In the genomic region with DNA sequence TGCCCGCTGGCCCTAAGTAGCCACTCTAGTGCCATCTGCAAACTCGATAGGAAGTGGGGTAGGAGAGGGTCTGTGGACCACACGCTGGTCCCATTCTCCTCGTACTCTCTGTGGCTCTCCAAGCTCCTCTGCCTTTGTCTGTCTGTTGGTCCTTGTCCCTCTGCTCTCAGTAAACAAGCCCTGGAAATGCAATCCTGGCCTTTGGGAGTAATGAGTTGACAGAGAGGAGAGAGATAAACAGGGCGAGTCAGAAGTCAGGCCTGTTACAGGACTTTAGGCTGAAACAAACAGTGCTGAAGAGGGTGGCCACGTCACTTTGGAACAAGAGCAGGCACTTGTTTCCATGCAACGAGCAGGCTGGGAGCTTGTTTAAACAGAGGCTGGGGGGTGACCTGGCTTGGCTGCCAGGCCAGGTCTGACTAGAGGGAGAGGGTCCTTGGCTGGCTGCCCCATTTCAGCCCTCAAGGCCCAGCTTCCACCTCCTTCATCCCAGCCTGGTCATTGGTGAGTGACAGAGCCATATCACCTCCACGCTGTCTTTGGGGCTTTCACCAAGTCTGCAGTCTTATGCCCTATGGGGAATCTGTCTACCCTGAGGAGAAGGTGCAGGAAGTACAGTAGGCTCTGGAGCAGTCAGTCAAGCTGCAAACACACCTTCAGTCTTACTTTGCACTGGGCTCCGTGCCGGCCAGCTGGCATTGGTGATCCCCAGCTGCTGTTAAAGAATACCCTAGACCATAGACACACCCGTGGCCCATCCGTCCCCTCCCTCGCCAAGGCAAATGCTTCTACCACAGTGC, we compare ENCODE assay signal across 10 cellular contexts. TPM values are rescaled to one million over a fixed set of nuclear protein-coding genes. Genes with fewer than 3 reads are reported as not detected.
DNase-seq lines count a peak whose midpoint lies in the region; ATAC-seq, FAIRE-seq and TF ChIP-seq lines count a peak whose summit lies in the region.
"Had no signal": no experiment of that assay in that cellular context is flagged by ENCODE, and none has a peak within 500 bp of the region (broad histone marks: within the 10 kb centered on the region; RNA-seq: fewer than 3 reads in every experiment).

No MANE protein-coding gene starts in this region.

- peak; percentile 77 for DNase-seq in DMS79 treated with DMSO at 0.1 percent for 48 hours (lab: John Stamatoyannopoulos, UW)
- DNase-seq in NCI-H748 (lab: John Stamatoyannopoulos, UW; ENCODE audit: unreplicated experiment): peak; percentile 77
- DNase-seq in left cardiac atrium: no peak
- DNase-seq in neural crest cell (ENCODE audit: low read depth, low spot score): peak; percentile 16
- no peak for DNase-seq in activated effector memory CD4-positive, alpha-beta T cell treated with anti-CD3 and anti-CD28 coated beads, Interleukin-2, amount 50 U/mL, for 16 hours
- DNase-seq in GM12891 (ENCODE audit: insufficient read length, low spot score): no peak
- DNase-seq in NCI-H1436 treated with DMSO at 0.1 percent for 48 hours (lab: John Stamatoyannopoulos, UW): no peak
- DNase-seq: activated T-cell treated with anti-CD3 and anti-CD28 coated beads, Interleukin-2, amount 50 U/mL, for 48 hours had no signal

- no peaks in the 10 kb centered on the region for H3K9me3 Mint-ChIP-seq in neural crest cell
- H3K9me3 Mint-ChIP-seq: dendritic cell treated with granulocyte-macrophage colony-stimulating factor and Interleukin-4, amounts not matched to agents 40 ng/mL and 50 ng/mL, for 4 days had no signal

- no peaks in the 10 kb centered on the region for H3K27me3 Mint-ChIP-seq in neural crest cell (ENCODE audit: low read depth)
- H3K27me3 Mint-ChIP-seq: dendritic cell treated with granulocyte-macrophage colony-stimulating factor and Interleukin-4, amounts not matched to agents 40 ng/mL and 50 ng/mL, for 4 days had no signal

- peak overlapping the region; percentile 83 for H3K4me3 Mint-ChIP-seq in neural crest cell
- H3K4me3 Mint-ChIP-seq: dendritic cell treated with granulocyte-macrophage colony-stimulating factor and Interleukin-4, amounts not matched to agents 40 ng/mL and 50 ng/mL, for 4 days had no signal

- no peak for FAIRE-seq in GM12891 (lab: Jason Lieb, UNC)

- peaks cover 73% of the 10 kb centered on the region for H3K4me1 Mint-ChIP-seq in neural crest cell

- intact Hi-C loops in left cardiac atrium (cut with DNase I): no loop called here

- no peak for TF ChIP-seq POLR2A in GM12891 (IDR thresholded peaks at IDR 0.05; ENCODE audit: low read depth, low read length)

- TF ChIP-seq CTCF in neural crest cell (conservative IDR thresholded peaks at IDR 0.05): no peak

- peaks cover 22% of the 10 kb centered on the region for H3K36me3 Mint-ChIP-seq in neural crest cell (ENCODE audit: low read depth)

- ATAC-seq in left cardiac atrium: peak; percentile 23 to 38
- ATAC-seq in GM19397 (IDR thresholded peaks at IDR 0.05; ENCODE audit: unreplicated experiment): no peak

- peak overlapping the region; percentile 99 for H3K27ac Mint-ChIP-seq in neural crest cell (ENCODE audit: unreplicated experiment)
- H3K27ac Mint-ChIP-seq: dendritic cell treated with granulocyte-macrophage colony-stimulating factor and Interleukin-4, amounts not matched to agents 40 ng/mL and 50 ng/mL, for 4 days had no signal

TF ChIP-seq in GM12891, 5 proteins besides CTCF, POLR2A, EP300 and RAD21:
- TF ChIP-seq PAX5 (IDR thresholded peaks at IDR 0.05; ENCODE audit: insufficient read depth, low read length, severe bottlenecking): no peak

RNA-seq across cellular contexts. Expression of a gene that starts 22.6 kb away (rescaled TPM):
- total RNA-seq in left cardiac atrium (10 to 100 TPM; 15.6 to 18.4 TPM), neural crest cell (57.9 and 62.4 TPM in 2 replicates)
- polyA plus RNA-seq in GM12891 (2012; ENCODE audit: low read depth, missing spikeins): 18.2 TPM

Comparison
In these comparisons a context has a peak if more than half of its experiments do, and no peak if none do; other contexts are left out.
1. DNase-seq: peak in DMS79 treated with DMSO at 0.1 percent for 48 hours (single experiment), NCI-H748 (single experiment) and neural crest cell (single experiment); none in left cardiac atrium (single experiment), activated effector memory CD4-positive, alpha-beta T cell treated with anti-CD3 and anti-CD28 coated beads, Interleukin-2, amount 50 U/mL, for 16 hours (single experiment), GM12891 (single experiment) and NCI-H1436 treated with DMSO at 0.1 percent for 48 hours (single experiment).